8 cellular contexts compared by ENCODE assay signal in genomic region chr12:11653215-11653753, GRCh38. TPM values are rescaled to one million over a fixed set of nuclear protein-coding genes. Genes with fewer than 3 reads are reported as not detected.
DNase-seq lines count a peak whose midpoint lies in the region; TF ChIP-seq lines count a peak whose summit lies in the region.

No MANE protein-coding gene starts in this region.

- intact Hi-C loops in lower leg skin (cut with DNase I; ENCODE audit: low total_unique reads): no loop called here

- no peak overlapping the region for H2AFZ ChIP-seq in MM.1S (ENCODE audit: low read length)

- peaks cover 18% of the 10 kb centered on the region for H3F3A ChIP-seq in MM.1S (ENCODE audit: insufficient read depth, low read length)

- H4K20me1 ChIP-seq in MM.1S (ENCODE audit: insufficient read depth, low read length): no peaks in the 10 kb centered on the region

- peak overlapping the region; percentile 85 for H3K4me2 ChIP-seq in MM.1S (ENCODE audit: low read depth, low read length)

- no peak for TF ChIP-seq CTCF in GM13977 (IDR thresholded peaks at IDR 0.05; ENCODE audit: extremely low read depth, insufficient read depth, missing control alignments)
- no peak for TF ChIP-seq CTCF in MM.1S (IDR thresholded peaks at IDR 0.05; ENCODE audit: low read length)
- TF ChIP-seq CTCF in lower leg skin (IDR thresholded peaks at IDR 0.05): no peak

- peaks cover 84% of the 10 kb centered on the region for H3K79me2 ChIP-seq in MM.1S (ENCODE audit: low read length)

- 0 out of 2 replicates have a peak, but pooled peaks cover 10% of the 10 kb centered on the region for H3K4me1 ChIP-seq in MM.1S (ENCODE audit: low read length)
- peaks cover 71% of the 10 kb centered on the region for H3K4me1 ChIP-seq in mononuclear cell (ENCODE audit: insufficient read depth, low read length)

- no peaks in the 10 kb centered on the region for H3K9me3 ChIP-seq in MM.1S (replicated peaks; ENCODE audit: insufficient read depth, low read length)
- no peaks in the 10 kb centered on the region for H3K9me3 ChIP-seq in mononuclear cell (ENCODE audit: low read depth, low read length)

- H3K27ac ChIP-seq in MM.1S (ENCODE audit: low read length) (no peak overlapping the region), adipose tissue (ENCODE audit: low read depth, low read length) (peak overlapping the region; percentile 64), substantia nigra (ENCODE audit: low read depth, low read length, poor library complexity, severe bottlenecking) (peak overlapping the region; percentile 1)

- no peak for TF ChIP-seq POLR2A in lower leg skin (IDR thresholded peaks at IDR 0.05)

- no peaks in the 10 kb centered on the region for H3K36me3 ChIP-seq in MM.1S (replicated peaks; ENCODE audit: insufficient read depth, low read length)

- no peak overlapping the region for H3K9ac ChIP-seq in MM.1S (ENCODE audit: low read length)

- H3K9me2 ChIP-seq in MM.1S (replicated peaks; ENCODE audit: insufficient read depth, low read length): no peaks in the 10 kb centered on the region

- in situ Hi-C loops in GM13977 (cut with MboI; ENCODE audit: low pct_unique_long_range_greater_than_20kb, low sequenced_read_pairs, unreplicated experiment): no loop called here

- H3K4me3 ChIP-seq in MM.1S (ENCODE audit: low read length) (no peak overlapping the region), mononuclear cell (ENCODE audit: low read length) (peak overlapping the region; percentile 98), lower leg skin (ENCODE audit: low read depth, poor library complexity, severe bottlenecking) (no peak overlapping the region)

- DNase-seq in GM13977 (ENCODE audit: low spot score): peak; percentile 56
- DNase-seq in MM.1S: no peak
- no peak for DNase-seq in substantia nigra (lab: John Stamatoyannopoulos, UW)
- no peak for DNase-seq in OCI-M2 (lab: John Stamatoyannopoulos, UW; ENCODE audit: unreplicated experiment)
- no peak for DNase-seq in DMS53 treated with DMSO at 0.1 percent for 48 hours (lab: John Stamatoyannopoulos, UW; ENCODE audit: unreplicated experiment)
- no peak for DNase-seq in lower leg skin (ENCODE audit: low spot score in 2 of 2)

- H3K27me3 ChIP-seq in MM.1S (replicated peaks; ENCODE audit: insufficient read depth, low read length) (no peaks in the 10 kb centered on the region), mononuclear cell (ENCODE audit: insufficient read depth, low read length) (no peaks in the 10 kb centered on the region)

- 31 to 51% (median 36%) methylated on average over 7 of the region's 7 CpGs for WGBS in adipose tissue, 3 donors
- WGBS in lower leg skin, 2 donors: 56 to 62% methylated on average over 7 of the region's 7 CpGs

RNA-seq across cellular contexts. Expression of gene ETV6, which starts 3.8 kb away (rescaled TPM):
- 1 to 10 TPM; 3.3 to 7.7 (median 4.4) TPM for polyA plus RNA-seq in adipose tissue
- total RNA-seq in mononuclear cell (19.7 TPM), lower leg skin (10 to 100 TPM; 17.7 to 27.1 (median 25.0) TPM)
